12 cellular contexts compared by ENCODE assay signal in the genomic region with DNA sequence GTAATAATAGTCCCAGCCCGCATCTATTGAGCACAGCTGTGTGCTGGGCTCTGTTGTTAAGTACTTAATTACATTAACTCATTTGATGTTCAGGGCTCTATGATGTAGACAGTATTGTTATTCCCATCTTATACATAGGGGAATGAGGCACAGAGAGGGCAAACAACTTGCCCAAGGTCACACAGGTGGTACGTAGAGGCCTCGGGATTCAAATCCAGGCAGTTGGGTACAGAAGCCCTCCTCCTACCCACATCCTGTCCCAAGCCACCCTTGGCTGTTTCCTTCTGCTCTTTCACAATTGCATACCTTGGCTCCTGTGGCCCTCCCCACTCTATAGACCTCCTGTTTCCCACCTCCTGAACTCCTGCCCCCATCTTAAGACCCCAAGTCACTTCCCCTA. TPM values are rescaled to one million over a fixed set of nuclear protein-coding genes. Genes with fewer than 3 reads are reported as not detected.
DNase-seq lines count a peak whose midpoint lies in the region; ATAC-seq, FAIRE-seq and TF ChIP-seq lines count a peak whose summit lies in the region.
"Had no signal": no experiment of that assay in that cellular context is flagged by ENCODE, and none has a peak within 500 bp of the region (broad histone marks: within the 10 kb centered on the region; RNA-seq: fewer than 3 reads in every experiment).

No MANE protein-coding gene starts in this region.

- DNase-seq in GM19239 (ENCODE audit: insufficient read length, low spot score), result no peak
- DNase-seq in NCI-H69 (lab: John Stamatoyannopoulos, UW), result peak; percentile 60
- no peak for DNase-seq in sigmoid colon
- DNase-seq in UCSD-AML1 (lab: John Stamatoyannopoulos, UW; ENCODE audit: unreplicated experiment), result no peak
- DNase-seq in iPS-NIHi11 (ENCODE audit: low spot score), result no peak
- DNase-seq: activated CD4-positive, alpha-beta T cell treated with anti-CD3 and anti-CD28 coated beads, Interleukin-2, amount 50 U/mL, for 48 hours; islet precursor cell; SIG-M5; stimulated activated CD4-positive, alpha-beta T cell treated with anti-CD3 and anti-CD28 coated beads, Interleukin-2, amount 100 ng/mL, for 24 hours had no signal

- H3K27ac Mint-ChIP-seq in brain, result peak overlapping the region in 3 of 5 experiments; percentile 66 to 92 (median 82)

- ATAC-seq in HG02885 (IDR thresholded peaks at IDR 0.05; ENCODE audit: poor library complexity, unreplicated experiment), result no peak

- peaks cover 0 to 41% (median 29%) of the 10 kb centered on the region in 4 donors for H3K4me1 ChIP-seq in sigmoid colon

- peak; percentile 47 for FAIRE-seq in GM19239 (lab: Jason Lieb, UNC)
- FAIRE-seq: bronchial epithelial cell had no signal

- peak overlapping the region; percentile 78 to 86 (median 81) for H3K4me3 Mint-ChIP-seq in brain

- H3K36me3 Mint-ChIP-seq in brain, result no peaks in the 10 kb centered on the region

- no peaks in the 10 kb centered on the region for H3K36me3 ChIP-seq in sigmoid colon

- intact Hi-C loops in sigmoid colon (cut with DNase I), result no loop called here

- WGBS in sigmoid colon, 2 donors, result 48 to 50% methylated on average over 3 of the region's 3 CpGs

- H3K9me3 Mint-ChIP-seq in brain, result peaks cover 0 to 3% (median 0%) of the 10 kb centered on the region in 5 experiments

- TF ChIP-seq CTCF in brain (conservative IDR thresholded peaks at IDR 0.05) (no peak), sigmoid colon (IDR thresholded peaks at IDR 0.05) (no peak)

- no peaks in the 10 kb centered on the region for H3K9me3 ChIP-seq in sigmoid colon

- TF ChIP-seq EP300 in sigmoid colon (IDR thresholded peaks at IDR 0.05), result no peak

- H3K27ac ChIP-seq in sigmoid colon, result peak overlapping the region in 3 of 4 donors; percentile 62 to 73 (median 72)

- no peak for TF ChIP-seq POLR2A in sigmoid colon (IDR thresholded peaks at IDR 0.05)

- H3K4me1 Mint-ChIP-seq in brain, result peaks cover 63% of the 10 kb centered on the region

- no peak overlapping the region for H3K4me3 ChIP-seq in sigmoid colon

- H3K27me3 Mint-ChIP-seq in brain, result peaks cover 15% of the 10 kb centered on the region

- H3K27me3 ChIP-seq in sigmoid colon, result no peaks in the 10 kb centered on the region

RNA-seq across cellular contexts. Expression of a gene that starts 10.0 kb away (rescaled TPM):
- polyA plus RNA-seq in brain (ENCODE audit: insufficient read depth, low read depth, low replicate concordance), result 3.0 TPM
- 1 to 10 TPM in 2 of 4 donors, under 1 TPM in 2; 0.66 to 1.7 (median 1.2) TPM for total RNA-seq in sigmoid colon
- polyA plus RNA-seq in sigmoid colon, result 1 to 10 TPM in 1 of 3 donors, under 1 TPM in 1, not detected in 1; 0.46 to 1.4 TPM
